In genomic region chr2:238289574-238289973, GRCh38 we compare ENCODE assay signal across 8 cellular contexts. TPM values are rescaled to one million over a fixed set of nuclear protein-coding genes. Genes with fewer than 3 reads are reported as not detected.
DNase-seq lines count a peak whose midpoint lies in the region; ATAC-seq and TF ChIP-seq lines count a peak whose summit lies in the region.

No MANE protein-coding gene starts in this region.

- H3K27ac ChIP-seq in cardiac muscle cell (peak overlapping the region; percentile 7), breast epithelium (peak overlapping the region; percentile 97 to 99), vagina (peak overlapping the region; percentile 96)

- H3K36me3 ChIP-seq in cardiac muscle cell (no peaks in the 10 kb centered on the region), breast epithelium (no peaks in the 10 kb centered on the region), vagina (no peaks in the 10 kb centered on the region)

- H3K4me1 Mint-ChIP-seq in mesothelial cell of epicardium = peaks cover 38% of the 10 kb centered on the region

- DNase-seq in cardiac muscle cell (ENCODE audit: low read depth in 1 of 2, low spot score in 1 of 2) = peak in 1 of 2 donors; percentile 8
- no peak for DNase-seq in left cardiac atrium
- no peak for DNase-seq in breast epithelium (ENCODE audit: low spot score in 2 of 2)
- DNase-seq in mesothelial cell of epicardium (ENCODE audit: low spot score in 2 of 2, unreplicated experiment in 2 of 2) = no peak
- DNase-seq in vagina (ENCODE audit: extremely low spot score in 2 of 2) = no peak
- no peak for DNase-seq in OCI-M1 (lab: John Stamatoyannopoulos, UW)
- no peak for DNase-seq in SHP77 (lab: John Stamatoyannopoulos, UW)

- H3K36me3 Mint-ChIP-seq in mesothelial cell of epicardium = no peaks in the 10 kb centered on the region

- H3K27me3 ChIP-seq in cardiac muscle cell (peaks cover under 1% of the 10 kb centered on the region), breast epithelium (no peaks in the 10 kb centered on the region), vagina (no peaks in the 10 kb centered on the region)

- ATAC-seq in left cardiac atrium (no peak), HG03097 (IDR thresholded peaks at IDR 0.05; ENCODE audit: low FRiP score, unreplicated experiment) (no peak)

- no peaks in the 10 kb centered on the region for H3K9me3 Mint-ChIP-seq in mesothelial cell of epicardium

- TF ChIP-seq POLR2A in breast epithelium (IDR thresholded peaks at IDR 0.05) = no peak
- no peak for TF ChIP-seq POLR2A in vagina (IDR thresholded peaks at IDR 0.05)

- no peak for TF ChIP-seq CTCF in cardiac muscle cell (IDR thresholded peaks at IDR 0.05; ENCODE audit: low read depth, low read length)
- TF ChIP-seq CTCF in breast epithelium (IDR thresholded peaks at IDR 0.05) = no peak
- TF ChIP-seq CTCF in mesothelial cell of epicardium (IDR thresholded peaks at IDR 0.05; ENCODE audit: unreplicated experiment) = no peak
- no peak for TF ChIP-seq CTCF in vagina (IDR thresholded peaks at IDR 0.05)

- H3K4me1 ChIP-seq in cardiac muscle cell (ENCODE audit: low read depth) (peaks cover 11% of the 10 kb centered on the region), breast epithelium (peaks cover 12 to 15% of the 10 kb centered on the region in 2 donors), vagina (peaks cover 59% of the 10 kb centered on the region)

- H3K9me3 ChIP-seq in cardiac muscle cell (ENCODE audit: low read depth) (no peaks in the 10 kb centered on the region), breast epithelium (no peaks in the 10 kb centered on the region), vagina (no peaks in the 10 kb centered on the region)

- peak overlapping the region; percentile 84 for H3K27ac Mint-ChIP-seq in mesothelial cell of epicardium

- H3K27me3 Mint-ChIP-seq in mesothelial cell of epicardium (ENCODE audit: low read depth) = peaks cover 2% of the 10 kb centered on the region

- H3K4me3 Mint-ChIP-seq in mesothelial cell of epicardium = peak overlapping the region; percentile 86

- H3K4me3 ChIP-seq in cardiac muscle cell (peak overlapping the region; percentile 50), breast epithelium (peak overlapping the region; percentile 83 to 86 (median 86)), vagina (peak overlapping the region; percentile 86 to 92)

- intact Hi-C loops in left cardiac atrium (cut with DNase I) (no loop called here), breast epithelium (cut with DNase I; ENCODE audit: low total_unique reads) (no loop called here), vagina (cut with DNase I) (no loop called here)

RNA-seq across cellular contexts. Expression of gene PER2, which starts 1.2 kb away (rescaled TPM):
- total RNA-seq in cardiac muscle cell (2.0 and 3.9 TPM in 2 replicates), left cardiac atrium (1 to 10 TPM; 6.4 to 8.1 TPM), breast epithelium (10 to 100 TPM; 14.1 to 29.7 (median 16.1) TPM), mesothelial cell of epicardium (11.4 to 12.7 TPM (median 11.7 TPM) in 3 replicates), vagina (21.1 TPM)
- polyA plus RNA-seq in cardiac muscle cell = 1.4 and 4.6 TPM in 2 replicates

RNA-seq across cellular contexts. Expression of gene TRAF3IP1, which starts 30.7 kb away (rescaled TPM):
- total RNA-seq in cardiac muscle cell (8.3 and 13.9 TPM in 2 replicates), left cardiac atrium (10 to 100 TPM; 12.1 to 14.2 TPM), breast epithelium (10 to 100 TPM; 12.1 to 20.6 (median 15.7) TPM), mesothelial cell of epicardium (17.5 to 23.2 TPM (median 21.4 TPM) in 3 replicates), vagina (10.3 TPM)
- 10.8 and 12.1 TPM in 2 replicates for polyA plus RNA-seq in cardiac muscle cell

RNA-seq across cellular contexts. Expression of gene HES6, which starts 49.7 kb away (rescaled TPM):
- total RNA-seq in cardiac muscle cell = 8.8 and 11.9 TPM in 2 replicates
- 6.6 and 11.2 TPM in 2 replicates for polyA plus RNA-seq in cardiac muscle cell
- 1 to 10 TPM; 3.8 to 4.3 TPM for total RNA-seq in left cardiac atrium
- total RNA-seq in breast epithelium = 1 to 10 TPM; 4.0 to 5.6 (median 4.7) TPM
- 4.2 to 5.1 TPM (median 4.3 TPM) in 3 replicates for total RNA-seq in mesothelial cell of epicardium
- total RNA-seq in vagina = 8.6 TPM

Comparison
In these comparisons a context has a peak if more than half of its experiments do, and no peak if none do; other contexts are left out.
1. H3K27ac ChIP-seq: peak in every context shown above with its lines; median percentile 98 in breast epithelium; 96 in vagina; 7 in cardiac muscle cell.